ENCODE assay signal across 1 cellular context in the genomic region with DNA sequence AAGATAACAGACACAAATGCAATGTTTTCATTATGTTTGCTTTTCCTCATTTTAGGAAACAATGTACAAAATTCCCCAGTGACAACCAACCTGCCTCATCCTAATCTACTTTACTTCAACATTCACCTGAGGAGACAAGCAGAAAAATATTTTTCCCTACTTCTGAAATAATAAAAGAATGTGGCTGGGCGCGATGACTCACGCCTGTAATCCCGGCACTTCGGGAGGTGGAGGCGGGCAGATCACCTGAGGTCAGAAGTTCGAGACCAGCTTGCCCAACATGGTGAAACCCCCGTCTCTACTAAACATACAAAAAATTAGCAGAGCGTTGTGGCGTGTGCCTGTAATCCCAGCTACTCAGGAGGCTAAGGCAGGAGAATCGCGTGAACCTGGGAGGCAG.
TF ChIP-seq lines count a peak whose summit lies in the region.

No MANE protein-coding gene starts in this region.

TF ChIP-seq in H1, 55 proteins besides CTCF, POLR2A, EP300 and RAD21 (continued from another document):
- TF ChIP-seq HDAC6 (IDR thresholded peaks at IDR 0.05; ENCODE audit: low read depth, low read length) (no peak), MAFK (IDR thresholded peaks at IDR 0.05; ENCODE audit: low read depth, low read length) (no peak)
